Comparison of ENCODE assay signal across 17 cellular contexts in genomic region chr4:113080624-113081023, GRCh38.
"Had no signal": no experiment of that assay in that cellular context is flagged by ENCODE, and none has a peak within 500 bp of the region (broad histone marks: within the 10 kb centered on the region; RNA-seq: fewer than 3 reads in every experiment).

No MANE protein-coding gene starts in this region.

- ATAC-seq: heart right ventricle; left ventricle myocardium superior; stimulated activated naive B cell treated with anti-CD40 and anti-IgM and Interleukin-4, amounts not matched to agents 10 μg/mL and 1 μg/mL and 100 μg/mL, for 72 hours; stimulated activated naive CD8-positive, alpha-beta T cell treated with anti-CD3 and anti-CD28 coated beads, Interleukin-15, amount 100 ng/mL, for 72 hours had no signal

- H3K27me3 ChIP-seq: colonic mucosa, heart right ventricle, sigmoid colon had no signal

- H3K36me3 ChIP-seq: colonic mucosa, heart right ventricle, sigmoid colon had no signal

- FAIRE-seq: islet of Langerhans had no signal

- H3K9ac ChIP-seq: parathyroid adenoma had no signal

- DNase-seq: colonic mucosa; dermis blood vessel endothelial cell; effector CD8-positive, alpha-beta T cell; foreskin melanocyte; heart right ventricle; left ventricle myocardium superior; naive B cell; sigmoid colon; stimulated activated CD4-positive, alpha-beta T cell treated with anti-CD3 and anti-CD28 coated beads, Interleukin-2, amount 100 ng/mL, for 24 hours; stimulated activated CD4-positive, alpha-beta T cell treated with anti-CD3 and anti-CD28 coated beads, Interleukin-4, amount 100 ng/mL, for 4 hours; stimulated activated naive B cell treated with anti-CD40 and anti-IgM and Interleukin-4, amounts not matched to agents 10 μg/mL and 1 μg/mL and 100 μg/mL, for 72 hours; stimulated activated naive CD8-positive, alpha-beta T cell treated with anti-CD3 and anti-CD28 coated beads, Interleukin-15, amount 100 ng/mL, for 72 hours; trophoblast cell had no signal

- H3K4me3 ChIP-seq: colonic mucosa, heart right ventricle, lung, sigmoid colon, skin epidermis had no signal

- H3K27ac ChIP-seq: colonic mucosa, heart right ventricle, parathyroid adenoma, sigmoid colon, skin epidermis had no signal

- H3K4me1 ChIP-seq: colonic mucosa, heart right ventricle, sigmoid colon had no signal

- H3K9me3 ChIP-seq: colonic mucosa, heart right ventricle, sigmoid colon had no signal

- H3K79me2 ChIP-seq: parathyroid adenoma had no signal

- H2AFZ ChIP-seq: parathyroid adenoma had no signal
